ENCODE assay signal across 14 cellular contexts in the genomic region with DNA sequence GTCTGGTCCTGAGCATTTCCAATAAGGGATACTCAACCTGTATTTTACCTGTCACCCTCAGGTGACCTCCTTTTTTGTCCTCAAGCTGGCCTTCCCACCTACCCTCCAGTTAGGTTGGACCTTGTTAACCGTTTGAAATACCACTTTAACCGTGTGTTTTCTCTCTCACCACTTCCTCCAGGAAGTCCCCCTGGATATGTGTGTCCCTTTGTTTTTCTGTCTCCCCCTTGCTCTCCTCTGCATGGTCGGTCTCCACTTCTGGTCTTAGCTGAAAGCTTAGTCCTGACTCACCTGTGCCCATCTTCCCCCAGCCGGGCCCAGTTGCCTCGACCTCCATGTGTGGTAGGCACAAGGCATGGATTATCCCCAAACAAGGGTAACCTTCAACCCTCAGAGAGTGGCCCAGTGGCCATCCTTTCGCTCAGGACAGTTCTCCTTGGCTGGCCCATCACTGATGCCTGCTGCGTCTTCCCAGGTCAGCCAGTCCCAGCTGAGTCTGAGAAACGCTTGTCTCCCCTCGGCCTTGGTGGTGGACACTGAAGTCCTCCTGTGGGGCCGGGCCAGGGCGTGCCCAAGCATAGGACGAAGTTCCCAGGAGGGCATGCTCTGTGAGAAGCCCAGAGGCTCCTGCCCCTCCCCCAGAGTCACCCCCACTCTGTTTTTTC. TPM values are rescaled to one million over a fixed set of nuclear protein-coding genes. Genes with fewer than 3 reads are reported as not detected.
DNase-seq lines count a peak whose midpoint lies in the region; ATAC-seq and TF ChIP-seq lines count a peak whose summit lies in the region.
"Had no signal": no experiment of that assay in that cellular context is flagged by ENCODE, and none has a peak within 500 bp of the region (broad histone marks: within the 10 kb centered on the region; RNA-seq: fewer than 3 reads in every experiment).

No MANE protein-coding gene starts in this region.

- H3K27me3 Mint-ChIP-seq in activated CD8-positive, alpha-beta memory T cell treated with anti-CD3 and anti-CD28 coated beads, Interleukin-2, amount 10 ng/mL, durations not matched to agents 7 days and 5 days, result no peaks in the 10 kb centered on the region
- H3K27me3 Mint-ChIP-seq in stimulated activated naive B cell treated with anti-CD40 and anti-IgM and Interleukin-4, amounts not matched to agents 10 μg/mL and 1 μg/mL and 100 μg/mL, for 72 hours, result no peaks in the 10 kb centered on the region

- H3K27ac ChIP-seq in Peyer's patch (peak overlapping the region in 3 of 4 donors; percentile 20 to 33 (median 32)), colonic mucosa (peak overlapping the region; percentile 12), body of pancreas (no peak overlapping the region)
- H3K27ac ChIP-seq: neural progenitor cell had no signal

- WGBS in body of pancreas, 2 donors, result 87% methylated on average over 7 to 10 of the region's 12 CpGs

- TF ChIP-seq POLR2A in Peyer's patch (IDR thresholded peaks at IDR 0.05) (no peak), body of pancreas (IDR thresholded peaks at IDR 0.05) (no peak)

- intact Hi-C loops in colonic mucosa (cut with DNase I) (loop anchor here (10.0 kb wide), 1 partner anchor 265 kb away; a partner anchor contains a TSS), body of pancreas (cut with DNase I) (no loop called here)

- peak overlapping the region; percentile 84 for H3K27ac Mint-ChIP-seq in activated CD8-positive, alpha-beta memory T cell treated with anti-CD3 and anti-CD28 coated beads, Interleukin-2, amount 10 ng/mL, durations not matched to agents 7 days and 5 days
- peak overlapping the region; percentile 10 for H3K27ac Mint-ChIP-seq in stimulated activated naive B cell treated with anti-CD40 and anti-IgM and Interleukin-4, amounts not matched to agents 10 μg/mL and 1 μg/mL and 100 μg/mL, for 72 hours
- H3K27ac Mint-ChIP-seq: neural progenitor cell had no signal

- peaks cover 89% of the 10 kb centered on the region for H3K4me1 Mint-ChIP-seq in activated CD8-positive, alpha-beta memory T cell treated with anti-CD3 and anti-CD28 coated beads, Interleukin-2, amount 10 ng/mL, durations not matched to agents 7 days and 5 days
- peaks cover 37 to 70% of the 10 kb centered on the region in 2 donors for H3K4me1 Mint-ChIP-seq in stimulated activated naive B cell treated with anti-CD40 and anti-IgM and Interleukin-4, amounts not matched to agents 10 μg/mL and 1 μg/mL and 100 μg/mL, for 72 hours

- no peaks in the 10 kb centered on the region for H3K9me3 Mint-ChIP-seq in activated CD8-positive, alpha-beta memory T cell treated with anti-CD3 and anti-CD28 coated beads, Interleukin-2, amount 10 ng/mL, durations not matched to agents 7 days and 5 days (ENCODE audit: low read depth)
- no peaks in the 10 kb centered on the region for H3K9me3 Mint-ChIP-seq in stimulated activated naive B cell treated with anti-CD40 and anti-IgM and Interleukin-4, amounts not matched to agents 10 μg/mL and 1 μg/mL and 100 μg/mL, for 72 hours
- H3K9me3 Mint-ChIP-seq: neural progenitor cell had no signal

- peak; percentile 39 for DNase-seq in activated CD8-positive, alpha-beta memory T cell treated with anti-CD3 and anti-CD28 coated beads, Interleukin-2, amount 10 ng/mL, durations not matched to agents 7 days and 5 days
- no peak for DNase-seq in activated CD8-positive, alpha-beta memory T cell treated with anti-CD3 and anti-CD28 coated beads, Interleukin-2, amount 50 U/mL, for 48 hours
- DNase-seq in Peyer's patch (no peak), colonic mucosa (no peak), body of pancreas (no peak)
- no peak for DNase-seq in stimulated activated naive B cell treated with anti-CD40 and anti-IgM and Interleukin-4, amounts not matched to agents 10 μg/mL and 1 μg/mL and 100 μg/mL, for 72 hours
- no peak for DNase-seq in activated CD4-positive, CD25-positive, alpha-beta regulatory T cell treated with anti-CD3 and anti-CD28 coated beads, Interleukin-2, amount 50 U/mL, for 72 hours
- DNase-seq: activated CD4-positive, alpha-beta T cell treated with anti-CD3 and anti-CD28 coated beads for 4 hours; hippocampal formation; left lung; NCI-H1092 treated with DMSO at 0.1 percent for 48 hours had no signal

- peaks cover 33% of the 10 kb centered on the region for H3K36me3 Mint-ChIP-seq in activated CD8-positive, alpha-beta memory T cell treated with anti-CD3 and anti-CD28 coated beads, Interleukin-2, amount 10 ng/mL, durations not matched to agents 7 days and 5 days
- H3K36me3 Mint-ChIP-seq in stimulated activated naive B cell treated with anti-CD40 and anti-IgM and Interleukin-4, amounts not matched to agents 10 μg/mL and 1 μg/mL and 100 μg/mL, for 72 hours, result peaks cover 36 to 60% of the 10 kb centered on the region in 2 donors

- CTCF ChIA-PET in activated CD8-positive, alpha-beta memory T cell treated with anti-CD3 and anti-CD28 coated beads, Interleukin-2, amount 10 ng/mL, durations not matched to agents 7 days and 5 days (lab: Charles Lee), result interaction anchor here (0.8 to 1.6 kb wide), 3 partner anchors 15 to 275 kb away, joined by 3 read pairs; no protein-coding TSS in a partner anchor

- no peak overlapping the region for H3K9ac ChIP-seq in colonic mucosa (ENCODE audit: low read depth in 2 of 2, low read length in 2 of 2)
- H3K9ac ChIP-seq: neural progenitor cell had no signal

- H3K36me3 ChIP-seq in Peyer's patch, result peaks cover 0 to 70% (median 0%) of the 10 kb centered on the region in 3 donors
- H3K36me3 ChIP-seq in colonic mucosa, result peaks cover 3% of the 10 kb centered on the region
- H3K36me3 ChIP-seq in body of pancreas (replicated peaks in 1 of 2; ENCODE audit: insufficient read depth in 1 of 2, low read depth in 2 of 2), result peaks cover 2 to 4% of the 10 kb centered on the region in 2 donors
- H3K36me3 ChIP-seq: neural progenitor cell had no signal

- H3K4me3 ChIP-seq in Peyer's patch (no peak overlapping the region), colonic mucosa (no peak overlapping the region), body of pancreas (no peak overlapping the region)
- H3K4me3 ChIP-seq: esophagus muscularis mucosa, left lung, neural progenitor cell had no signal

- no peak overlapping the region for H3K4me3 Mint-ChIP-seq in activated CD8-positive, alpha-beta memory T cell treated with anti-CD3 and anti-CD28 coated beads, Interleukin-2, amount 10 ng/mL, durations not matched to agents 7 days and 5 days
- no peak overlapping the region for H3K4me3 Mint-ChIP-seq in stimulated activated naive B cell treated with anti-CD40 and anti-IgM and Interleukin-4, amounts not matched to agents 10 μg/mL and 1 μg/mL and 100 μg/mL, for 72 hours
- H3K4me3 Mint-ChIP-seq: neural progenitor cell had no signal

- no peak for ATAC-seq in activated CD8-positive, alpha-beta memory T cell treated with anti-CD3 and anti-CD28 coated beads, Interleukin-2, amount 10 ng/mL, durations not matched to agents 7 days and 5 days
- no peak for ATAC-seq in stimulated activated naive B cell treated with anti-CD40 and anti-IgM and Interleukin-4, amounts not matched to agents 10 μg/mL and 1 μg/mL and 100 μg/mL, for 72 hours (replicated peaks)
- ATAC-seq in body of pancreas (no peak), HG02571 (IDR thresholded peaks at IDR 0.05; ENCODE audit: unreplicated experiment) (no peak)
- ATAC-seq: left lung had no signal

- no peaks in the 10 kb centered on the region for H3K27me3 ChIP-seq in Peyer's patch
- no peaks in the 10 kb centered on the region for H3K27me3 ChIP-seq in colonic mucosa
- no peaks in the 10 kb centered on the region for H3K27me3 ChIP-seq in body of pancreas
- H3K27me3 ChIP-seq: esophagus muscularis mucosa, left lung, neural progenitor cell had no signal

- H3K4me1 ChIP-seq in Peyer's patch (peaks cover 7 to 86% (median 29%) of the 10 kb centered on the region in 4 donors), colonic mucosa (peaks cover 20% of the 10 kb centered on the region), body of pancreas (peaks cover 50% of the 10 kb centered on the region)

- TF ChIP-seq CTCF in Peyer's patch (IDR thresholded peaks at IDR 0.05) (no peak), colonic mucosa (IDR thresholded peaks at IDR 0.05) (no peak), body of pancreas (IDR thresholded peaks at IDR 0.05) (no peak)

- no peaks in the 10 kb centered on the region for H3K9me3 ChIP-seq in Peyer's patch
- no peaks in the 10 kb centered on the region for H3K9me3 ChIP-seq in colonic mucosa
- no peaks in the 10 kb centered on the region for H3K9me3 ChIP-seq in body of pancreas
- H3K9me3 ChIP-seq: esophagus muscularis mucosa, left lung had no signal

RNA-seq across cellular contexts. Expression of a gene that starts 20.0 kb away (rescaled TPM):
- total RNA-seq in activated CD8-positive, alpha-beta memory T cell treated with anti-CD3 and anti-CD28 coated beads, Interleukin-2, amount 10 ng/mL, durations not matched to agents 7 days and 5 days, result 100 to 1,000 TPM; 208 to 239 TPM
- total RNA-seq in Peyer's patch (100 to 1,000 TPM; 166 to 654 (median 590) TPM), colonic mucosa (100 to 1,000 TPM; 297 to 330 TPM), body of pancreas (10 to 100 TPM; 70.3 to 76.1 TPM)

RNA-seq across cellular contexts. Expression of a gene that starts 36.4 kb away (rescaled TPM):
- total RNA-seq in activated CD8-positive, alpha-beta memory T cell treated with anti-CD3 and anti-CD28 coated beads, Interleukin-2, amount 10 ng/mL, durations not matched to agents 7 days and 5 days, result 1,000 to 10,000 TPM in 1 of 2 experiments, 100 to 1,000 TPM in 1; 831 to 1,130 TPM
- 1,000 to 10,000 TPM in 1 of 4 donors, 100 to 1,000 TPM in 3; 347 to 1,233 (median 540) TPM for total RNA-seq in Peyer's patch
- 100 to 1,000 TPM; 845 to 956 TPM for total RNA-seq in colonic mucosa
- total RNA-seq in body of pancreas, result 100 to 1,000 TPM; 693 to 755 TPM

Comparison
In these comparisons a context has a peak if more than half of its experiments do, and no peak if none do; other contexts are left out.
1. H3K27ac ChIP-seq: peak in Peyer's patch (3 of 4) and colonic mucosa (single experiment); none in body of pancreas (0 of 4).